In the genomic region with DNA sequence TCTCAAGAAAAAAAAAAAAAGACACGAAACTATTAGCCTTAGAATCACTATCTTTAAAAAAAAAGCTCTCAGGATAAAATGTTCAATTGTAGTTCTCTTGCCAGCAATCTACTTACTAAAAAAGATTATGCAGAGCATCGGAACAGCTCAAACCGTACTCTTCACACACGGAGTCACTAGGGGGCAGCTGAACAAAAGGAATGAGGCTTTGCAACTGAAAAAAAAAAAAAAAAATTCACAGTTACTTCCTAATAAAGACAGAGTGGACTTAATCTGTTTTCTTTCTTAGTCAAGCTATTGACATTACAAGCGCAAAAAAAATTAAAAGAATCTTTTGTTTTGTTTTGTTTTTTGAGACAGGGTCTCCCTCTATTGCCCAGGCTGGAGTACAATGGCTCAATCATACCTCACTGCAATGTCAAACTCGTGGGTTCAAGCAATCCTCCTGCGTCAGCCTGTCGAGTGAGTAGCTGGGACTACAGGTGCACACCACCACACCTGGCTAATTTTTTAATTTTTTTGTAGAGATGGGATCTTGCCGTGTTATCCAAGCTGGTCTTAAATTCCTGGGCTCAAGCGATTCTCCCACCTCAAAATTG, we compare ENCODE assay signal across 8 cellular contexts. TPM values are rescaled to one million over a fixed set of nuclear protein-coding genes. Genes with fewer than 3 reads are reported as not detected.
A peak's percentile ranks its signal among the peaks of the same experiment; 100 is the strongest.
DNase-seq lines count a peak whose midpoint lies in the region; ATAC-seq and TF ChIP-seq lines count a peak whose summit lies in the region.

No MANE protein-coding gene starts in this region.

- intact Hi-C loops in Panc1 (cut with micrococcal nuclease; ENCODE audit: unreplicated experiment) (no loop called here), ascending aorta (cut with DNase I) (loop anchor here (2.0 kb wide), 1 partner anchor 437 kb away; no protein-coding TSS in a partner anchor), left ventricle myocardium inferior (cut with micrococcal nuclease) (no loop called here), gastrocnemius medialis (cut with DNase I; ENCODE audit: low total_unique reads) (no loop called here)
- intact Hi-C loops in activated T-helper 2 cell treated with anti-CD3 and anti-CD28 coated beads, Interferon-gamma antibody, Interleukin-2, Interleukin-4, amounts not matched to agents 10 μg/mL and 5 μg/mL and 100 μg/mL, durations not matched to agents 14 hours and 24 hours and 36 hours (cut with micrococcal nuclease), result no loop called here

- H3K4me3 Mint-ChIP-seq in activated T-helper 2 cell treated with anti-CD3 and anti-CD28 coated beads, Interferon-gamma antibody, Interleukin-2, Interleukin-4, amounts not matched to agents 10 μg/mL and 5 μg/mL and 100 μg/mL, durations not matched to agents 14 hours and 24 hours and 36 hours (ENCODE audit: low read depth), result no peak overlapping the region

- H3K36me3 Mint-ChIP-seq in activated T-helper 2 cell treated with anti-CD3 and anti-CD28 coated beads, Interferon-gamma antibody, Interleukin-2, Interleukin-4, amounts not matched to agents 10 μg/mL and 5 μg/mL and 100 μg/mL, durations not matched to agents 14 hours and 24 hours and 36 hours (ENCODE audit: low read depth), result peaks cover 50% of the 10 kb centered on the region

- peak; percentile 85 for ATAC-seq in Panc1
- ATAC-seq in gastrocnemius medialis, result peak; percentile 76 to 90

- DNase-seq in Daoy (ENCODE audit: low read depth) (peak; percentile 55), KG1 (lab: John Stamatoyannopoulos, UW) (peak; percentile 14), Panc1 (ENCODE audit: low read depth, low spot score) (no peak), ascending aorta (ENCODE audit: low spot score in 2 of 2) (no peak), left ventricle myocardium inferior (peak; percentile 20), gastrocnemius medialis (peak in 1 of 2 donors; percentile 39), cerebellar nuclear complex (lab: John Stamatoyannopoulos, UW) (no peak)
- DNase-seq in activated T-helper 2 cell treated with anti-CD3 and anti-CD28 coated beads, Interferon-gamma antibody, Interleukin-2, Interleukin-4, amounts not matched to agents 10 μg/mL and 5 μg/mL and 100 μg/mL, durations not matched to agents 14 hours and 24 hours and 36 hours (ENCODE audit: low spot score), result no peak

- no peaks in the 10 kb centered on the region for H3K9me3 Mint-ChIP-seq in activated T-helper 2 cell treated with anti-CD3 and anti-CD28 coated beads, Interferon-gamma antibody, Interleukin-2, Interleukin-4, amounts not matched to agents 10 μg/mL and 5 μg/mL and 100 μg/mL, durations not matched to agents 14 hours and 24 hours and 36 hours

- BruUV-seq in Panc1 (replicated peaks; lab: Mats Ljungman, UMichigan), result no TSS peak

- CTCF ChIA-PET in Panc1 (lab: Charles Lee), result interaction anchor here (0.6 to 1.2 kb wide), 11 partner anchors 10 to 909 kb away, joined by 3 to 7 read pairs (median 3); no protein-coding TSS in a partner anchor

- H3K27ac Mint-ChIP-seq in activated T-helper 2 cell treated with anti-CD3 and anti-CD28 coated beads, Interferon-gamma antibody, Interleukin-2, Interleukin-4, amounts not matched to agents 10 μg/mL and 5 μg/mL and 100 μg/mL, durations not matched to agents 14 hours and 24 hours and 36 hours, result no peak overlapping the region

- no peaks in the 10 kb centered on the region for H3K9me3 ChIP-seq in Panc1 (ENCODE audit: control insufficient read depth, insufficient read depth, low read depth, low read length)
- H3K9me3 ChIP-seq in ascending aorta, result no peaks in the 10 kb centered on the region
- no peaks in the 10 kb centered on the region for H3K9me3 ChIP-seq in left ventricle myocardium inferior (replicated peaks)
- H3K9me3 ChIP-seq in gastrocnemius medialis, result no peaks in the 10 kb centered on the region

- H3K27me3 Mint-ChIP-seq in activated T-helper 2 cell treated with anti-CD3 and anti-CD28 coated beads, Interferon-gamma antibody, Interleukin-2, Interleukin-4, amounts not matched to agents 10 μg/mL and 5 μg/mL and 100 μg/mL, durations not matched to agents 14 hours and 24 hours and 36 hours (ENCODE audit: low read depth), result no peaks in the 10 kb centered on the region

- H3K4me3 ChIP-seq in Panc1 (ENCODE audit: low read depth in 2 of 2, low read length in 2 of 2) (no peak overlapping the region), ascending aorta (no peak overlapping the region), left ventricle myocardium inferior (no peak overlapping the region), gastrocnemius medialis (no peak overlapping the region)

- TF ChIP-seq CTCF in Panc1 (IDR thresholded peaks at IDR 0.05) (no peak; the same call in 1 of the 2 replicates), ascending aorta (IDR thresholded peaks at IDR 0.05) (peak; percentile 48 to 60 (median 55)), left ventricle myocardium inferior (IDR thresholded peaks at IDR 0.05; ENCODE audit: borderline replicate concordance) (peak; percentile 76), gastrocnemius medialis (IDR thresholded peaks at IDR 0.05 in 4 of 5, conservative IDR thresholded peaks at IDR 0.05 in 1 of 5) (peak; percentile 38 to 63 (median 58))

- POLR2A ChIA-PET in Panc1 (lab: Charles Lee), result interaction anchor here (0.6 kb wide), 1 partner anchor 442 kb away, joined by 4 read pairs; no protein-coding TSS in a partner anchor

- H3K4me1 Mint-ChIP-seq in activated T-helper 2 cell treated with anti-CD3 and anti-CD28 coated beads, Interferon-gamma antibody, Interleukin-2, Interleukin-4, amounts not matched to agents 10 μg/mL and 5 μg/mL and 100 μg/mL, durations not matched to agents 14 hours and 24 hours and 36 hours (ENCODE audit: low read depth), result peaks cover 9% of the 10 kb centered on the region

- in situ Hi-C loops in Panc1 (cut with HindIII; ENCODE audit: low pct_unique_long_range_greater_than_20kb, low sequenced_read_pairs), result no loop called here
- in situ Hi-C loops in gastrocnemius medialis (cut with MboI; ENCODE audit: low sequenced_read_pairs in 4 of 4), result loop anchor here in 3 of 4 donors (10.0 to 25.0 kb wide), 3 partner anchors 135 to 437 kb away; no protein-coding TSS in a partner anchor

- no peak overlapping the region for H3K27ac ChIP-seq in Panc1 (ENCODE audit: low read length)
- peak overlapping the region; percentile 6 to 47 for H3K27ac ChIP-seq in ascending aorta
- peak overlapping the region; percentile 2 for H3K27ac ChIP-seq in left ventricle myocardium inferior (replicated peaks)
- peak overlapping the region in 2 of 4 donors; percentile 58 to 81 for H3K27ac ChIP-seq in gastrocnemius medialis

- no peak for TF ChIP-seq POLR2A in gastrocnemius medialis (IDR thresholded peaks at IDR 0.05)

- peaks cover 16% of the 10 kb centered on the region for H3K36me3 ChIP-seq in Panc1 (ENCODE audit: control insufficient read depth, insufficient read depth, low read length)
- peaks cover 30 to 59% of the 10 kb centered on the region in 2 donors for H3K36me3 ChIP-seq in ascending aorta
- H3K36me3 ChIP-seq in left ventricle myocardium inferior, result peaks cover 83% of the 10 kb centered on the region
- H3K36me3 ChIP-seq in gastrocnemius medialis, result peaks cover 0 to 72% of the 10 kb centered on the region in 2 donors

- H3K27me3 ChIP-seq in Panc1 (ENCODE audit: control insufficient read depth, insufficient read depth, low read length) (no peaks in the 10 kb centered on the region), ascending aorta (no peaks in the 10 kb centered on the region), left ventricle myocardium inferior (ENCODE audit: low read depth) (no peaks in the 10 kb centered on the region), gastrocnemius medialis (no peaks in the 10 kb centered on the region)

- H3K4me1 ChIP-seq in Panc1 (ENCODE audit: control insufficient read depth, insufficient read depth, low read length) (peaks cover 5% of the 10 kb centered on the region), ascending aorta (no peaks in the 10 kb centered on the region), left ventricle myocardium inferior (no peaks in the 10 kb centered on the region), gastrocnemius medialis (peaks cover 0 to 11% of the 10 kb centered on the region in 2 donors)

RNA-seq across cellular contexts. Expression of a gene that starts 11.5 kb away (rescaled TPM):
- 12.9 and 17.1 TPM in 2 replicates for total RNA-seq in Daoy (2014; rRNA removed; shearing (Covaris generic))
- total RNA-seq in Panc1 (2021; ENCODE audit: unreplicated experiment) (40.2 TPM), ascending aorta (13.2 TPM), left ventricle myocardium inferior (5.6 TPM), gastrocnemius medialis (1 to 10 TPM; 3.6 to 9.0 (median 7.2) TPM)
- polyA plus RNA-seq in Panc1 (2012; ENCODE audit: insufficient read length), result 29.2 TPM
- total RNA-seq in activated T-helper 2 cell treated with anti-CD3 and anti-CD28 coated beads, Interferon-gamma antibody, Interleukin-2, Interleukin-4, amounts not matched to agents 10 μg/mL and 5 μg/mL and 100 μg/mL, durations not matched to agents 14 hours and 24 hours and 36 hours, result 21.2 and 21.5 TPM in 2 replicates

RNA-seq across cellular contexts. Expression of a gene that starts 11.8 kb away (rescaled TPM):
- total RNA-seq in Daoy (2014; rRNA removed; shearing (Covaris generic)), result 124 and 145 TPM in 2 replicates
- total RNA-seq in Panc1 (2021; ENCODE audit: unreplicated experiment) (126 TPM), ascending aorta (19.4 TPM), left ventricle myocardium inferior (49.1 TPM), gastrocnemius medialis (100 to 1,000 TPM in 3 of 4 donors, 10 to 100 TPM in 1; 99.1 to 272 (median 194) TPM)
- 87.7 TPM for polyA plus RNA-seq in Panc1 (2012; ENCODE audit: insufficient read length)
- total RNA-seq in activated T-helper 2 cell treated with anti-CD3 and anti-CD28 coated beads, Interferon-gamma antibody, Interleukin-2, Interleukin-4, amounts not matched to agents 10 μg/mL and 5 μg/mL and 100 μg/mL, durations not matched to agents 14 hours and 24 hours and 36 hours, result 73.4 and 82.9 TPM in 2 replicates

RNA-seq across cellular contexts. Expression of a gene that starts 26.8 kb away (rescaled TPM):
- 0.11 and 0.51 TPM in 2 replicates for total RNA-seq in Daoy (2014; rRNA removed; shearing (Covaris generic))
- 0.26 TPM for total RNA-seq in Panc1 (2021; ENCODE audit: unreplicated experiment)
- not detected for polyA plus RNA-seq in Panc1 (2012; ENCODE audit: insufficient read length)
- total RNA-seq in ascending aorta, result not detected
- not detected for total RNA-seq in left ventricle myocardium inferior
- total RNA-seq in gastrocnemius medialis, result 1 to 10 TPM in 1 of 4 donors, not detected in 3; 1.1 TPM
- total RNA-seq in activated T-helper 2 cell treated with anti-CD3 and anti-CD28 coated beads, Interferon-gamma antibody, Interleukin-2, Interleukin-4, amounts not matched to agents 10 μg/mL and 5 μg/mL and 100 μg/mL, durations not matched to agents 14 hours and 24 hours and 36 hours, result 0.30 and 0.59 TPM in 2 replicates

RNA-seq across cellular contexts. Expression of a gene that starts 33.9 kb away (rescaled TPM):
- 0.23 and 0.89 TPM in 2 replicates for total RNA-seq in Daoy (2014; rRNA removed; shearing (Covaris generic))
- 0.18 TPM for total RNA-seq in Panc1 (2021; ENCODE audit: unreplicated experiment)
- 1.1 TPM for polyA plus RNA-seq in Panc1 (2012; ENCODE audit: insufficient read length)
- not detected for total RNA-seq in ascending aorta
- not detected for total RNA-seq in left ventricle myocardium inferior
- total RNA-seq in gastrocnemius medialis, result 1 to 10 TPM in 1 of 4 donors, under 1 TPM in 1, not detected in 2; 0.39 to 1.0 TPM
- total RNA-seq in activated T-helper 2 cell treated with anti-CD3 and anti-CD28 coated beads, Interferon-gamma antibody, Interleukin-2, Interleukin-4, amounts not matched to agents 10 μg/mL and 5 μg/mL and 100 μg/mL, durations not matched to agents 14 hours and 24 hours and 36 hours, result 0.25 and 0.27 TPM in 2 replicates

Comparison
In these comparisons a context has a peak if more than half of its experiments do, and no peak if none do; other contexts are left out.
1. DNase-seq: peak in Daoy (single experiment), KG1 (single experiment) and left ventricle myocardium inferior (single experiment); none in Panc1 (single experiment), ascending aorta (0 of 2), cerebellar nuclear complex (0 of 2) and activated T-helper 2 cell treated with anti-CD3 and anti-CD28 coated beads, Interferon-gamma antibody, Interleukin-2, Interleukin-4, amounts not matched to agents 10 μg/mL and 5 μg/mL and 100 μg/mL, durations not matched to agents 14 hours and 24 hours and 36 hours (single experiment).